Comparison of ENCODE assay signal across 18 cellular contexts in genomic region chr4:156764145-156764544, GRCh38.
DNase-seq lines count a peak whose midpoint lies in the region; ATAC-seq and TF ChIP-seq lines count a peak whose summit lies in the region.
"Had no signal": no experiment of that assay in that cellular context is flagged by ENCODE, and none has a peak within 500 bp of the region (broad histone marks: within the 10 kb centered on the region; RNA-seq: fewer than 3 reads in every experiment).

No MANE protein-coding gene starts in this region.

- H2AFZ ChIP-seq in SK-N-SH (ENCODE audit: low read depth): no peak overlapping the region

- no peak for TF ChIP-seq EP300 in SK-N-SH (IDR thresholded peaks at IDR 0.05; ENCODE audit: borderline replicate concordance in 1 of 2, low read depth in 1 of 2, low read length in 1 of 2)

- no peak overlapping the region for H3K9ac ChIP-seq in SK-N-SH
- H3K9ac ChIP-seq in skeletal muscle satellite cell (ENCODE audit: low read depth, low read length): peak overlapping the region; percentile 47

- H3K27ac ChIP-seq in SK-N-SH (ENCODE audit: low read depth in 2 of 2, low read length in 1 of 2): peak overlapping the region; percentile 14 to 39; a peak in 2 of 4 replicates
- H3K27ac ChIP-seq: 22Rv1, brain microvascular endothelial cell, transverse colon had no signal

- H3K9me2 ChIP-seq in SK-N-SH: no peaks in the 10 kb centered on the region

- ATAC-seq in HG03439 (IDR thresholded peaks at IDR 0.05; ENCODE audit: unreplicated experiment): no peak
- ATAC-seq in HG02610 (IDR thresholded peaks at IDR 0.05; ENCODE audit: unreplicated experiment): no peak
- no peak for ATAC-seq in HG03460 (IDR thresholded peaks at IDR 0.05; ENCODE audit: unreplicated experiment)
- ATAC-seq: stimulated activated memory B cell treated with anti-CD40 and anti-IgM and Interleukin-4, amounts not matched to agents 10 μg/mL and 1 μg/mL and 100 μg/mL, for 72 hours had no signal

- CTCF ChIA-PET in SK-N-SH (lab: Yijun Ruan, JAX): no interaction called here

- DNase-seq in DMS79 treated with DMSO at 0.1 percent for 48 hours (lab: John Stamatoyannopoulos, UW): peak; percentile 15
- no peak for DNase-seq in DMS79 (lab: John Stamatoyannopoulos, UW)
- DNase-seq in SK-N-SH: no peak
- DNase-seq in fibroblast of the aortic adventitia (ENCODE audit: low read depth): peak; percentile 49
- DNase-seq: activated CD4-positive, alpha-beta T cell treated with anti-CD3 and anti-CD28 coated beads for 1 hour; activated naive CD4-positive, alpha-beta T cell treated with Interleukin-2 at 50 U/mL for 16 hours; brain microvascular endothelial cell; CD4-positive, CD25-positive, alpha-beta regulatory T cell; hypothalamus; Kasumi-1; transverse colon had no signal

- H3K79me2 ChIP-seq in SK-N-SH (ENCODE audit: insufficient read depth): peaks cover 21% of the 10 kb centered on the region

- WGBS in SK-N-SH (ENCODE audit: low lambda C conversion rate): 46% methylated on average over 2 of the region's 2 CpGs

- H3K9me3 ChIP-seq in SK-N-SH (no peaks in the 10 kb centered on the region), skeletal muscle satellite cell (replicated peaks; ENCODE audit: low read length) (no peaks in the 10 kb centered on the region)
- H3K9me3 ChIP-seq: esophagus muscularis mucosa, transverse colon had no signal

- H3K36me3 ChIP-seq in SK-N-SH (replicated peaks in 1 of 2; ENCODE audit: control insufficient read depth in 1 of 2, insufficient read depth in 2 of 2, low read length in 1 of 2) (peaks cover 18 to 76% of the 10 kb centered on the region in 2 experiments), skeletal muscle satellite cell (ENCODE audit: insufficient read depth, low read length) (peaks cover 59% of the 10 kb centered on the region)
- H3K36me3 ChIP-seq: esophagus muscularis mucosa, transverse colon had no signal

- H3K4me1 ChIP-seq in SK-N-SH (ENCODE audit: control insufficient read depth in 1 of 2, insufficient read depth in 2 of 2, low read depth in 1 of 2, low read length in 1 of 2) (peaks cover 0 to 39% of the 10 kb centered on the region in 2 experiments; a peak in 3 of 4 replicates), skeletal muscle satellite cell (ENCODE audit: control insufficient read depth, insufficient read depth, low read length) (peaks cover 68% of the 10 kb centered on the region)

- TF ChIP-seq RAD21 in SK-N-SH (IDR thresholded peaks at IDR 0.05; ENCODE audit: low read length): no peak

- POLR2A ChIA-PET in SK-N-SH (lab: Yijun Ruan, JAX): no interaction called here

- no peak for TF ChIP-seq CTCF in SK-N-SH (IDR thresholded peaks at IDR 0.05)
- no peak for TF ChIP-seq CTCF in fibroblast of the aortic adventitia (IDR thresholded peaks at IDR 0.05; ENCODE audit: insufficient read depth, low read length)

- H4K20me1 ChIP-seq in SK-N-SH (ENCODE audit: insufficient read depth): no peaks in the 10 kb centered on the region

- H3K4me3 ChIP-seq in SK-N-SH (ENCODE audit: low read depth in 2 of 2, low read length in 1 of 2) (no peak overlapping the region), fibroblast of the aortic adventitia (ENCODE audit: low read depth, low read length) (no peak overlapping the region), skeletal muscle satellite cell (ENCODE audit: low read length) (no peak overlapping the region)
- H3K4me3 ChIP-seq: esophagus muscularis mucosa, transverse colon had no signal

- H3K4me2 ChIP-seq in SK-N-SH (no peak overlapping the region), skeletal muscle satellite cell (ENCODE audit: low read length) (peak overlapping the region; percentile 2)

- H3F3A ChIP-seq in SK-N-SH (replicated peaks; ENCODE audit: insufficient read depth): peaks cover 32% of the 10 kb centered on the region

- H3K27me3 ChIP-seq in SK-N-SH (ENCODE audit: insufficient read depth): no peaks in the 10 kb centered on the region
- H3K27me3 ChIP-seq in skeletal muscle satellite cell (ENCODE audit: control insufficient read depth, insufficient read depth, low read length): no peaks in the 10 kb centered on the region
- H3K27me3 ChIP-seq: brain microvascular endothelial cell, esophagus muscularis mucosa, transverse colon had no signal

TF ChIP-seq in SK-N-SH, 30 proteins besides CTCF, POLR2A, EP300 and RAD21:
- peak; percentile 23; the same call in 1 of the 2 replicates for TF ChIP-seq TEAD4 (IDR thresholded peaks at IDR 0.05; ENCODE audit: borderline replicate concordance, insufficient read depth)
- TF ChIP-seq ZBTB33 (IDR thresholded peaks at IDR 0.05; ENCODE audit: borderline replicate concordance, low read depth): no peak
- no peak for TF ChIP-seq SMC3 (IDR thresholded peaks at IDR 0.05; ENCODE audit: low read depth, low read length)
- TF ChIP-seq USF1 (IDR thresholded peaks at IDR 0.05; ENCODE audit: borderline replicate concordance, low read depth): no peak

Comparison
In these comparisons a context has a peak if more than half of its experiments do, and no peak if none do; other contexts are left out.
1. DNase-seq: peak in DMS79 treated with DMSO at 0.1 percent for 48 hours (single experiment) and fibroblast of the aortic adventitia (single experiment); none in DMS79 (single experiment) and SK-N-SH (single experiment).